1 cellular context compared by ENCODE assay signal in the genomic region with DNA sequence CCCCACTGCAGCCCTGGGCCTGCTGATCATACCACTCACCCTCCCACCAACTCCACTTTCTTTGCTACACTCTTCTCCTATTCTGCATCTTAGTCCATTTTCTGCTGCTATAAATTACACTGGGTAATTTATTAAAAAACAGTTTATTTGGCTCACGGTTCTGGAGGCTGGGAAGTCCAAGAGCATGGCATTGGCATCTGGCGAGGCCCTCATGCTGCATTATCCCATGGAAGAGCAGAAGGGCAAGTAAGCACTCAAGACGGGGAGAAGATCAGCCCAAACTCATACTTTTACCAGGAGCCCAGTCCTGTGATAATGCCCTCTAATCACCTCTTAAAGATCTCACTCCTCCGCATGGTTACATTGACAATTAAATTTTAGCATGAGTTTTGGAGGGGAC.
TF ChIP-seq lines count a peak whose summit lies in the region.

No MANE protein-coding gene starts in this region.

TF ChIP-seq in HCT116, 20 proteins besides CTCF, POLR2A, EP300 and RAD21:
- TF ChIP-seq EGR1 (IDR thresholded peaks at IDR 0.05; ENCODE audit: low read depth): no peak
- TF ChIP-seq CBX3 (IDR thresholded peaks at IDR 0.05; ENCODE audit: low read depth): 0 out of 2 replicates have a peak, but pooled peaks have one; percentile 38
TF ChIP-seq in HCT116: peak in this region for 1.
